In genomic region chr2:143152652-143153051, GRCh38 we compare ENCODE assay signal across 16 cellular contexts. TPM values are rescaled to one million over a fixed set of nuclear protein-coding genes. Genes with fewer than 3 reads are reported as not detected.
A peak's percentile ranks its signal among the peaks of the same experiment; 100 is the strongest.
DNase-seq lines count a peak whose midpoint lies in the region; ATAC-seq and TF ChIP-seq lines count a peak whose summit lies in the region.
"Had no signal": no experiment of that assay in that cellular context is flagged by ENCODE, and none has a peak within 500 bp of the region (broad histone marks: within the 10 kb centered on the region; RNA-seq: fewer than 3 reads in every experiment).

No MANE protein-coding gene starts in this region.

- H3K36me3 ChIP-seq in Loucy (ENCODE audit: insufficient read depth, low read length): peaks cover 27% of the 10 kb centered on the region; the same call in 1 of the 2 replicates
- no peaks in the 10 kb centered on the region for H3K36me3 ChIP-seq in psoas muscle (ENCODE audit: insufficient read depth in 1 of 2, low read depth in 1 of 2)
- H3K36me3 ChIP-seq: heart left ventricle had no signal

- H3K4me3 ChIP-seq in Loucy (ENCODE audit: low read length, poor library complexity, severe bottlenecking) (no peak overlapping the region), psoas muscle (no peak overlapping the region)
- H3K4me3 ChIP-seq: heart left ventricle had no signal

- peaks cover 90% of the 10 kb centered on the region for H3K4me1 Mint-ChIP-seq in activated T-cell treated with anti-CD3 and anti-CD28 coated beads, Interleukin-2, amount 50 U/mL, for 4 hours (ENCODE audit: low read depth)
- H3K4me1 Mint-ChIP-seq in stimulated activated naive B cell treated with anti-CD40 and anti-IgM and Interleukin-4, amounts not matched to agents 10 μg/mL and 1 μg/mL and 100 μg/mL, for 72 hours: peaks cover 53 to 77% of the 10 kb centered on the region in 2 donors

- peak overlapping the region; percentile 13 for H3K4me2 ChIP-seq in Loucy (ENCODE audit: low read depth, low read length, poor library complexity, severe bottlenecking)

- H3K4me1 ChIP-seq in Loucy (ENCODE audit: insufficient read depth, low read length, poor library complexity, severe bottlenecking): peaks cover 55% of the 10 kb centered on the region
- H3K4me1 ChIP-seq in psoas muscle: no peaks in the 10 kb centered on the region

- peaks cover 95% of the 10 kb centered on the region for H4K20me1 ChIP-seq in Loucy (ENCODE audit: insufficient read depth, low read length, poor library complexity, severe bottlenecking)

- intact Hi-C loops in psoas muscle (cut with DNase I): no loop called here

- H3F3A ChIP-seq in Loucy (ENCODE audit: low read depth): no peaks in the 10 kb centered on the region

- H2AFZ ChIP-seq in Loucy (ENCODE audit: low read length): no peak overlapping the region

- DNase-seq in activated T-cell treated with anti-CD3 and anti-CD28 coated beads, Interleukin-2, amount 50 U/mL, for 4 hours: no peak
- DNase-seq in activated T-cell treated with anti-CD3 and anti-CD28 coated beads for 4 hours (no peak), NCI-H69 (lab: John Stamatoyannopoulos, UW) (no peak), psoas muscle (no peak), dermis blood vessel endothelial cell (no peak)
- no peak for DNase-seq in activated naive CD4-positive, alpha-beta T cell treated with anti-CD3 and anti-CD28 coated beads, Interleukin-2, amount 50 U/mL, for 72 hours (ENCODE audit: low spot score in 2 of 2)
- DNase-seq in stimulated activated naive B cell treated with anti-CD40 and anti-IgM and Interleukin-4, amounts not matched to agents 10 μg/mL and 1 μg/mL and 100 μg/mL, for 72 hours: no peak
- DNase-seq: activated CD8-positive, alpha-beta memory T cell treated with anti-CD3 and anti-CD28 coated beads, Interleukin-2, amount 10 ng/mL, durations not matched to agents 7 days and 5 days; caudate nucleus; effector memory CD4-positive, alpha-beta T cell; heart left ventricle; NCI-H187 treated with DMSO at 0.1 percent for 48 hours; NCI-H446 had no signal

- H3K9me2 ChIP-seq in Loucy (replicated peaks; ENCODE audit: low read depth, low read length): no peaks in the 10 kb centered on the region

- peak overlapping the region; percentile 57 for H3K4me3 Mint-ChIP-seq in activated T-cell treated with anti-CD3 and anti-CD28 coated beads, Interleukin-2, amount 50 U/mL, for 4 hours
- H3K4me3 Mint-ChIP-seq in stimulated activated naive B cell treated with anti-CD40 and anti-IgM and Interleukin-4, amounts not matched to agents 10 μg/mL and 1 μg/mL and 100 μg/mL, for 72 hours: no peak overlapping the region
- H3K4me3 Mint-ChIP-seq: activated CD8-positive, alpha-beta memory T cell treated with anti-CD3 and anti-CD28 coated beads, Interleukin-2, amount 10 ng/mL, durations not matched to agents 7 days and 5 days had no signal

- H3K27me3 ChIP-seq in Loucy (ENCODE audit: insufficient read depth, low read length, poor library complexity, severe bottlenecking) (no peaks in the 10 kb centered on the region), psoas muscle (ENCODE audit: insufficient read depth in 3 of 3, low read length in 2 of 3) (no peaks in the 10 kb centered on the region)
- H3K27me3 ChIP-seq: heart left ventricle had no signal

- H3K36me3 Mint-ChIP-seq in activated T-cell treated with anti-CD3 and anti-CD28 coated beads, Interleukin-2, amount 50 U/mL, for 4 hours (ENCODE audit: insufficient read depth): peaks cover 12% of the 10 kb centered on the region
- peaks cover 10 to 21% of the 10 kb centered on the region in 2 donors for H3K36me3 Mint-ChIP-seq in activated naive CD4-positive, alpha-beta T cell treated with anti-CD3 and anti-CD28 coated beads, Interleukin-2, amount 50 U/mL, for 72 hours
- H3K36me3 Mint-ChIP-seq in stimulated activated naive B cell treated with anti-CD40 and anti-IgM and Interleukin-4, amounts not matched to agents 10 μg/mL and 1 μg/mL and 100 μg/mL, for 72 hours: peaks cover 21 to 25% of the 10 kb centered on the region in 2 donors

- peak overlapping the region; percentile 71 to 80 for H3K27ac Mint-ChIP-seq in activated naive CD4-positive, alpha-beta T cell treated with anti-CD3 and anti-CD28 coated beads, Interleukin-2, amount 50 U/mL, for 72 hours
- H3K27ac Mint-ChIP-seq in stimulated activated naive B cell treated with anti-CD40 and anti-IgM and Interleukin-4, amounts not matched to agents 10 μg/mL and 1 μg/mL and 100 μg/mL, for 72 hours: peak overlapping the region; percentile 1

- 83 to 91% (median 86%) methylated on average over 2 of the region's 2 CpGs for WGBS in psoas muscle, 3 donors

- H3K9me3 ChIP-seq in Loucy (ENCODE audit: insufficient read depth, low read depth, low read length) (no peaks in the 10 kb centered on the region), psoas muscle (no peaks in the 10 kb centered on the region)
- H3K9me3 ChIP-seq: heart left ventricle had no signal

- no peak overlapping the region for H3K9ac ChIP-seq in Loucy (ENCODE audit: low read depth, low read length, poor library complexity, severe bottlenecking)

- no peaks in the 10 kb centered on the region for H3K9me3 Mint-ChIP-seq in activated T-cell treated with anti-CD3 and anti-CD28 coated beads, Interleukin-2, amount 50 U/mL, for 4 hours
- no peaks in the 10 kb centered on the region for H3K9me3 Mint-ChIP-seq in activated naive CD4-positive, alpha-beta T cell treated with anti-CD3 and anti-CD28 coated beads, Interleukin-2, amount 50 U/mL, for 72 hours
- H3K9me3 Mint-ChIP-seq in stimulated activated naive B cell treated with anti-CD40 and anti-IgM and Interleukin-4, amounts not matched to agents 10 μg/mL and 1 μg/mL and 100 μg/mL, for 72 hours: peaks cover 3 to 4% of the 10 kb centered on the region in 2 donors

- ATAC-seq in activated T-cell treated with anti-CD3 and anti-CD28 coated beads, Interleukin-2, amount 50 U/mL, for 4 hours: no peak
- ATAC-seq in activated naive CD4-positive, alpha-beta T cell treated with anti-CD3 and anti-CD28 coated beads, Interleukin-2, amount 50 U/mL, for 72 hours: peak in 1 of 2 donors; percentile 16
- ATAC-seq in stimulated activated naive B cell treated with anti-CD40 and anti-IgM and Interleukin-4, amounts not matched to agents 10 μg/mL and 1 μg/mL and 100 μg/mL, for 72 hours (replicated peaks): no peak
- no peak for ATAC-seq in psoas muscle
- ATAC-seq: activated CD8-positive, alpha-beta memory T cell treated with anti-CD3 and anti-CD28 coated beads, Interleukin-2, amount 10 ng/mL, durations not matched to agents 7 days and 5 days; heart left ventricle had no signal

- no peaks in the 10 kb centered on the region for H3K27me3 Mint-ChIP-seq in activated T-cell treated with anti-CD3 and anti-CD28 coated beads, Interleukin-2, amount 50 U/mL, for 4 hours (ENCODE audit: low read depth)
- H3K27me3 Mint-ChIP-seq in stimulated activated naive B cell treated with anti-CD40 and anti-IgM and Interleukin-4, amounts not matched to agents 10 μg/mL and 1 μg/mL and 100 μg/mL, for 72 hours: no peaks in the 10 kb centered on the region
- H3K27me3 Mint-ChIP-seq: activated CD8-positive, alpha-beta memory T cell treated with anti-CD3 and anti-CD28 coated beads, Interleukin-2, amount 10 ng/mL, durations not matched to agents 7 days and 5 days had no signal

- no peak for TF ChIP-seq CTCF in Loucy (conservative IDR thresholded peaks at IDR 0.05; ENCODE audit: low read length)
- no peak for TF ChIP-seq CTCF in psoas muscle (IDR thresholded peaks at IDR 0.05)

- H3K27ac ChIP-seq in psoas muscle: no peak overlapping the region

- peaks cover 98% of the 10 kb centered on the region for H3K79me2 ChIP-seq in Loucy (ENCODE audit: insufficient read depth, low read length)

RNA-seq across cellular contexts. Expression of gene ARHGAP15, which starts 23.4 kb away (rescaled TPM):
- 10 to 100 TPM; 16.3 to 26.5 (median 25.6) TPM for total RNA-seq in activated T-cell treated with anti-CD3 and anti-CD28 coated beads, Interleukin-2, amount 50 U/mL, for 4 hours
- 100 to 1,000 TPM in 1 of 2 donors, 10 to 100 TPM in 1; 91.4 to 103 TPM for total RNA-seq in activated naive CD4-positive, alpha-beta T cell treated with anti-CD3 and anti-CD28 coated beads, Interleukin-2, amount 50 U/mL, for 72 hours
- total RNA-seq in psoas muscle (1 to 10 TPM in 3 of 4 donors, under 1 TPM in 1; 0.87 to 3.1 (median 2.3) TPM), dermis blood vessel endothelial cell (not detected in 2 replicates)
- under 1 TPM; 0.49 to 0.95 (median 0.87) TPM for polyA plus RNA-seq in psoas muscle
- total RNA-seq: fibroblast of lung, M059J had no signal

Comparison
In these comparisons a context has a peak if more than half of its experiments do, and no peak if none do; other contexts are left out.
1. RNA of gene ARHGAP15, which starts 23.4 kb away (total RNA-seq): 91.4 to 103 TPM in activated naive CD4-positive, alpha-beta T cell treated with anti-CD3 and anti-CD28 coated beads, Interleukin-2, amount 50 U/mL, for 72 hours and 16.3 to 26.5 TPM in activated T-cell treated with anti-CD3 and anti-CD28 coated beads, Interleukin-2, amount 50 U/mL, for 4 hours; 0.87 to 3.1 TPM in psoas muscle and not detected in dermis blood vessel endothelial cell; every median in the first group is over 4 times any median in the second.